8 cellular contexts compared by ENCODE assay signal in the genomic region with DNA sequence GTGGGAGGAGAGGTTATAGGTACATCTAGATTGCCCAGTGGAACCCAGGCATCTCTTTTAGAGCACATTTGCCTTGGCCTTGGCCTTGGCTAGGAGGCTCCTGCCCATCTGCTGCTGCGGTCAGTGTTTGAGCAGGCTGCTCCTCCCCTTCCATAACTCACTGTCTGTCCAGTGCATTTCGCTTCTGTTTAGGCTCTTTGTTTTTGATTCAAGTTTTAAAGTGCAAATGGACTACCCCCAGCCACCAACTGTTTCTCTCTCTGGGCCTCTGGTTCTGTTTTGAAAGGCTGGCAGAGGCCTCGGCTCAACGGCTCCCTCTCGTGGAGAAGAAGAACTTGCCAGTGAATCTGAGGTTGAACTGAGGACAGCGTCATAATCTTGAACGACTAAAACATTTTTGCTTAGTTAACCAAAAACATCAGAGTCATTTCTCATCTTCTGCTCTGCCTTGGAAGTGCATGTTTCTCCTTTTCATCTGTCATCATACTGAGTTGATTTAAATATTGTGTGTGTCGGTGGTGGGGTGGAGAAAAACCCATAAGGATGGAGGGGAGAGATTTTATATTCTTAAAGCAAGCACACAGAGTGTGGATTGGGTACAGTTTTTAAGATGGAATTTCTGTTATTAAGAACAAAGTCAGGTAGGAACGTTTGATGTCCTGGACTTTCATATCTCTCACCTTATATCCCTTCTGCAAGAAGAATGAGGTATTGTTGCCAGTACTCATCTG.
DNase-seq lines count a peak whose midpoint lies in the region; ATAC-seq and TF ChIP-seq lines count a peak whose summit lies in the region.

No MANE protein-coding gene starts in this region.

- H2AFZ ChIP-seq in KMS-11 (ENCODE audit: low read depth): no peak overlapping the region

- H3K36me3 Mint-ChIP-seq in T-helper 17 cell (ENCODE audit: low read depth): peaks cover 5% of the 10 kb centered on the region

- H4K20me1 ChIP-seq in KMS-11 (ENCODE audit: insufficient read depth): no peaks in the 10 kb centered on the region

- H3K4me1 Mint-ChIP-seq in T-helper 17 cell: peaks cover 20% of the 10 kb centered on the region

- peak; percentile 92 for TF ChIP-seq CTCF in KMS-11 (conservative IDR thresholded peaks at IDR 0.05; ENCODE audit: low read depth, low read length)
- TF ChIP-seq CTCF in left ventricle myocardium inferior (IDR thresholded peaks at IDR 0.05; ENCODE audit: borderline replicate concordance): peak; percentile 97

- H3K27ac ChIP-seq in KMS-11: no peak overlapping the region
- H3K27ac ChIP-seq in left ventricle myocardium inferior (replicated peaks): peak overlapping the region; percentile 63

- no peaks in the 10 kb centered on the region for H3K9me3 ChIP-seq in T-helper 17 cell (ENCODE audit: control insufficient read depth, low read length, poor library complexity, severe bottlenecking)
- H3K9me3 ChIP-seq in left ventricle myocardium inferior (replicated peaks): no peaks in the 10 kb centered on the region

- H3K4me2 ChIP-seq in KMS-11: no peak overlapping the region

- H3K4me3 ChIP-seq in KMS-11 (IDR thresholded peaks at IDR 0.05; ENCODE audit: insufficient read depth, low read depth, low read length) (no peak overlapping the region), left ventricle myocardium inferior (no peak overlapping the region)

- ATAC-seq in T-helper 17 cell (peak; percentile 88), sciatic nerve (peak; percentile 92), GM18519 (IDR thresholded peaks at IDR 0.05; ENCODE audit: low FRiP score, unreplicated experiment) (no peak)

- peak overlapping the region; percentile 19 for H3K27ac Mint-ChIP-seq in T-helper 17 cell

- peak; percentile 76 for DNase-seq in ELR (ENCODE audit: low read depth)
- DNase-seq in T-helper 17 cell: peak in 2 of 3 donors; percentile 22 to 66
- peak; percentile 15 to 89 (median 66) for DNase-seq in amygdala (lab: John Stamatoyannopoulos, UW)
- DNase-seq in left ventricle myocardium inferior: peak; percentile 73
- DNase-seq in sciatic nerve (ENCODE audit: low spot score): peak; percentile 89
- no peak for DNase-seq in NCI-H345 treated with DMSO at 0.1 percent for 48 hours (lab: John Stamatoyannopoulos, UW; ENCODE audit: unreplicated experiment)

- H3K79me2 ChIP-seq in KMS-11 (ENCODE audit: insufficient read depth, low read depth): no peaks in the 10 kb centered on the region

- H3K4me3 Mint-ChIP-seq in T-helper 17 cell: no peak overlapping the region

- intact Hi-C loops in left ventricle myocardium inferior (cut with micrococcal nuclease) (no loop called here), sciatic nerve (cut with DNase I) (loop anchor here (10.0 kb wide), 1 partner anchor 1277 kb away; no protein-coding TSS in a partner anchor)

- H3K9ac ChIP-seq in KMS-11: no peak overlapping the region

- H3K27me3 ChIP-seq in KMS-11 (ENCODE audit: insufficient read depth, low read depth) (no peaks in the 10 kb centered on the region), left ventricle myocardium inferior (ENCODE audit: low read depth) (no peaks in the 10 kb centered on the region)

- no peaks in the 10 kb centered on the region for H3K27me3 Mint-ChIP-seq in T-helper 17 cell

- no peaks in the 10 kb centered on the region for H3K36me3 ChIP-seq in KMS-11 (ENCODE audit: insufficient read depth)
- H3K36me3 ChIP-seq in left ventricle myocardium inferior: peaks cover 26% of the 10 kb centered on the region

- H3K4me1 ChIP-seq in KMS-11 (ENCODE audit: low read depth, poor library complexity, severe bottlenecking): peaks cover 7% of the 10 kb centered on the region
- H3K4me1 ChIP-seq in left ventricle myocardium inferior: peaks cover 42% of the 10 kb centered on the region
